8 cellular contexts compared by ENCODE assay signal in the genomic region with DNA sequence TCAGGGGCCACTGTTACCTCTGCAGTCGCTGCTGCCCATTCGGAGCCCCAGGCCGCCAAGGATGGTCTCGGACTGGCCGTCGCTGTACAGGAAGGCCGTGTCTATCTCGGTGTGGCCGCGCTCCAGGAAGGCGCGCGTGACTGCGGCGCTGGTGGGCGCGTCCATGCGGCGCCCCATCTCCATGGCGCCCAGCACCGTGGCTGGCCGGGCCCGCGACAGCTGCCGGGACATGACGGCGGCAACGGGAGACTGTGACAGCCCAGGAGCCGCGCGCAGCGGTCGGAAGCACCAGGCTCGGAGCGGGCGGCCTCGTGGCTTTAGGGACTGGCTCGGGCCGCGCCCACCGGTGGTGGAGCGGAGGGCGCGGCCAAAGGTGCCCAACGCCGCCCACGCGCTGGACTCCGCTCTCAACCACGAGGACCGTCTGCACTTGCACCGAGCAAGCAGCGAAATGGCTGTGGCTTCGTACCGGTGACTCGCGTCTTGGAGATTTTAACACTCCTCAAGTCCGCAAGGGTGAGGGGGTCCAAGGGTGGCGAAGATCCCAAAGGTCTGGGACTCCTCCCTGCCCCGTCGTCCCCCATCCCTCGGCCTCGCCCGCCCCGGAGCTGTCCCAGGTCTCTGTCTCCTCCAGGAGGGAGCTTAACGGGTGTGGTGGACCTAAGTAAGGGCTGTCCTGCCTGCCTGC. TPM values are rescaled to one million over a fixed set of nuclear protein-coding genes. Genes with fewer than 3 reads are reported as not detected.
DNase-seq lines count a peak whose midpoint lies in the region; ATAC-seq, FAIRE-seq and TF ChIP-seq lines count a peak whose summit lies in the region.
"Not testable (repeated sequence)": the region's sequence is repeated elsewhere in the genome, so short reads cannot be mapped to it uniquely, and the experiment has no call there.

No MANE protein-coding gene starts in this region.

- H3K9me3 Mint-ChIP-seq in WTC11, result not testable (repeated sequence)

- TF ChIP-seq EP300 in esophagus muscularis mucosa (IDR thresholded peaks at IDR 0.05); upper lobe of left lung (IDR thresholded peaks at IDR 0.05): not testable (repeated sequence)

- H3K27me3 ChIP-seq in bronchial epithelial cell (ENCODE audit: control insufficient read depth, insufficient read depth, low read length); upper lobe of left lung: not testable (repeated sequence)
- peaks cover 0 to 15% (median 4%) of the 10 kb centered on the region in 4 donors for H3K27me3 ChIP-seq in esophagus muscularis mucosa
- H3K27me3 ChIP-seq in iPS-15b (ENCODE audit: control insufficient read depth, insufficient read depth, low read length), result peaks cover 16% of the 10 kb centered on the region

- DNase-seq in ELF-1 (ENCODE audit: low read depth, low spot score) (peak; percentile 30), mucosa of descending colon (peak in 2 of 3 donors; percentile 39 to 63), upper lobe of left lung (peak in 1 of 2 donors; percentile 79)
- not testable (repeated sequence) for DNase-seq in WTC11 (ENCODE audit: low spot score); bronchial epithelial cell (ENCODE audit: low read depth); esophagus muscularis mucosa (ENCODE audit: extremely low spot score); retinal pigment epithelial cell (ENCODE audit: low read depth)

- intact Hi-C loops in esophagus muscularis mucosa (cut with DNase I); mucosa of descending colon (cut with DNase I, micrococcal nuclease): not testable (repeated sequence)

- not testable (repeated sequence) for H3K9ac ChIP-seq in iPS-15b (ENCODE audit: low read depth, low read length)

- CTCF ChIA-PET in WTC11 (lab: Charles Lee), result interaction anchor here (0.8 to 1.7 kb wide), 2 partner anchors 308 to 377 kb away, joined by 4 read pairs; no protein-coding TSS in a partner anchor

- TF ChIP-seq POLR2A in esophagus muscularis mucosa (IDR thresholded peaks at IDR 0.05; ENCODE audit: low read depth); upper lobe of left lung (IDR thresholded peaks at IDR 0.05): not testable (repeated sequence)

- H3K4me3 ChIP-seq in bronchial epithelial cell (ENCODE audit: low read depth, low read length), result peak overlapping the region; percentile 4
- H3K4me3 ChIP-seq in esophagus muscularis mucosa, result peak overlapping the region in 3 of 4 donors; percentile 24 to 32 (median 30)
- H3K4me3 ChIP-seq in iPS-15b (ENCODE audit: low read depth, low read length), result peak overlapping the region; percentile 48
- not testable (repeated sequence) for H3K4me3 ChIP-seq in mucosa of descending colon
- peak overlapping the region; percentile 15 for H3K4me3 ChIP-seq in retinal pigment epithelial cell (ENCODE audit: low read length)
- peak overlapping the region in 2 of 4 donors; percentile 16 to 20 for H3K4me3 ChIP-seq in upper lobe of left lung

- not testable (repeated sequence) for H3K27ac ChIP-seq in esophagus muscularis mucosa (replicated peaks in 1 of 4); upper lobe of left lung

- not testable (repeated sequence) for H3K36me3 ChIP-seq in bronchial epithelial cell (ENCODE audit: control insufficient read depth, insufficient read depth, low read length); esophagus muscularis mucosa; iPS-15b (ENCODE audit: control insufficient read depth, insufficient read depth, low read length); mucosa of descending colon (ENCODE audit: low read depth); upper lobe of left lung

- H3K27me3 Mint-ChIP-seq in WTC11 (ENCODE audit: low read depth), result peaks cover 35% of the 10 kb centered on the region

- not testable (repeated sequence) for H3K27ac Mint-ChIP-seq in WTC11

- not testable (repeated sequence) for H3K36me3 Mint-ChIP-seq in WTC11

- not testable (repeated sequence) for H3K4me1 ChIP-seq in esophagus muscularis mucosa; iPS-15b (ENCODE audit: control insufficient read depth, insufficient read depth, low read length); mucosa of descending colon (ENCODE audit: low read depth); upper lobe of left lung

- peak; percentile 33 for ATAC-seq in WTC11
- ATAC-seq in mucosa of descending colon, result peak; percentile 62
- peak; percentile 9 to 51 for ATAC-seq in upper lobe of left lung (ENCODE audit: low FRiP score in 2 of 2)

- not testable (repeated sequence) for H3K4me3 Mint-ChIP-seq in WTC11

- not testable (repeated sequence) for H3K4me1 Mint-ChIP-seq in WTC11

- FAIRE-seq in bronchial epithelial cell (lab: Jason Lieb, UNC), result not testable (repeated sequence)

- not testable (repeated sequence) for H3K9me3 ChIP-seq in esophagus muscularis mucosa; iPS-15b (ENCODE audit: control insufficient read depth, insufficient read depth, low read length); mucosa of descending colon; upper lobe of left lung

- TF ChIP-seq CTCF in WTC11 (IDR thresholded peaks at IDR 0.05); bronchial epithelial cell (IDR thresholded peaks at IDR 0.05; ENCODE audit: insufficient read depth, low read length, severe bottlenecking); esophagus muscularis mucosa (IDR thresholded peaks at IDR 0.05); mucosa of descending colon (IDR thresholded peaks at IDR 0.05); retinal pigment epithelial cell (conservative IDR thresholded peaks at IDR 0.05; ENCODE audit: low read depth, low read length); upper lobe of left lung (IDR thresholded peaks at IDR 0.05): not testable (repeated sequence)

- 20% methylated on average over 1 of the region's 66 CpGs for WGBS in esophagus muscularis mucosa
- WGBS in upper lobe of left lung, 2 donors, result 17 to 32% methylated on average over 9 to 11 of the region's 66 CpGs

- POLR2A ChIA-PET in WTC11 (lab: Charles Lee), result not testable (repeated sequence)

RNA-seq across cellular contexts. Expression of gene AKR7A3, which starts 14.6 kb away (rescaled TPM):
- 1.3 to 1.5 TPM (median 1.5 TPM) in 3 replicates for total RNA-seq in WTC11 (2021)
- total RNA-seq in bronchial epithelial cell, result 0.26 TPM in 2 replicates
- 1 to 10 TPM in 1 of 4 donors, under 1 TPM in 3; 0.13 to 1.6 (median 0.66) TPM for total RNA-seq in esophagus muscularis mucosa
- 10 to 100 TPM; 40.9 to 97.8 (median 93.7) TPM for total RNA-seq in mucosa of descending colon
- 1 to 10 TPM in 3 of 6 donors, under 1 TPM in 2, not detected in 1; 0.91 to 9.4 (median 1.0) TPM for total RNA-seq in upper lobe of left lung

RNA-seq across cellular contexts. Expression of gene MRTO4, which starts 22.4 kb away (rescaled TPM):
- total RNA-seq in WTC11 (2021) (40.9 to 54.6 TPM (median 43.0 TPM) in 3 replicates), bronchial epithelial cell (26.0 and 55.5 TPM in 2 replicates), esophagus muscularis mucosa (10 to 100 TPM in 3 of 4 donors, 1 to 10 TPM in 1; 10.0 to 26.2 (median 16.9) TPM), mucosa of descending colon (10 to 100 TPM; 17.7 to 18.2 (median 18.1) TPM), upper lobe of left lung (10 to 100 TPM in 5 of 6 donors, 1 to 10 TPM in 1; 7.3 to 31.8 (median 13.9) TPM)

RNA-seq across cellular contexts. Expression of gene EMC1, which starts 22.7 kb away (rescaled TPM):
- total RNA-seq in WTC11 (2021) (46.5 to 53.5 TPM (median 48.6 TPM) in 3 replicates), bronchial epithelial cell (45.8 and 60.8 TPM in 2 replicates), esophagus muscularis mucosa (10 to 100 TPM; 16.2 to 43.1 (median 36.1) TPM), mucosa of descending colon (10 to 100 TPM; 37.7 to 42.3 (median 38.3) TPM), upper lobe of left lung (10 to 100 TPM; 31.7 to 65.0 (median 41.9) TPM)

RNA-seq across cellular contexts. Expression of gene AKR7A2, which starts 38.0 kb away (rescaled TPM):
- total RNA-seq in WTC11 (2021) (43.4 to 51.6 TPM (median 50.6 TPM) in 3 replicates), bronchial epithelial cell (45.2 and 54.8 TPM in 2 replicates), esophagus muscularis mucosa (10 to 100 TPM; 45.2 to 68.2 (median 59.6) TPM), mucosa of descending colon (10 to 100 TPM; 57.9 to 85.2 (median 72.1) TPM), upper lobe of left lung (10 to 100 TPM; 25.2 to 66.3 (median 47.6) TPM)

RNA-seq across cellular contexts. Expression of gene SLC66A1, which starts 38.1 kb away (rescaled TPM):
- total RNA-seq in WTC11 (2021), result 12.8 to 14.2 TPM (median 14.1 TPM) in 3 replicates
- 23.9 and 26.6 TPM in 2 replicates for total RNA-seq in bronchial epithelial cell
- total RNA-seq in esophagus muscularis mucosa, result 10 to 100 TPM in 3 of 4 donors, 1 to 10 TPM in 1; 10.0 to 16.5 (median 11.3) TPM
- 10 to 100 TPM; 11.3 to 16.2 (median 13.6) TPM for total RNA-seq in mucosa of descending colon
- total RNA-seq in upper lobe of left lung, result 10 to 100 TPM; 15.6 to 30.3 (median 24.3) TPM

Comparison
In these comparisons a context has a peak if more than half of its experiments do, and no peak if none do; other contexts are left out.
1. RNA of gene AKR7A3, which starts 14.6 kb away (total RNA-seq): 40.9 to 97.8 TPM in mucosa of descending colon; 1.3 to 1.5 TPM in WTC11, 0.91 to 9.4 TPM in upper lobe of left lung, 0.13 to 1.6 TPM in esophagus muscularis mucosa and 0.26 TPM in bronchial epithelial cell; every median in the first group is over 4 times any median in the second.
2. Peak in every context shown above with its lines, with median percentiles within 50 percentile points of each other: ATAC-seq.